In genomic region chr22:37080838-37081237, GRCh38 we compare ENCODE assay signal across 1 cellular context.
TF ChIP-seq lines count a peak whose summit lies in the region.

No MANE protein-coding gene starts in this region.

TF ChIP-seq in IMR-90, 13 proteins besides CTCF, POLR2A, EP300 and RAD21:
- TF ChIP-seq CEBPB (IDR thresholded peaks at IDR 0.05; ENCODE audit: low read depth, low read length) (no peak), MAZ (IDR thresholded peaks at IDR 0.05; ENCODE audit: borderline replicate concordance, low read depth, low read length) (no peak), USF2 (IDR thresholded peaks at IDR 0.05; ENCODE audit: low read depth, low read length) (no peak), BHLHE40 (IDR thresholded peaks at IDR 0.05; ENCODE audit: low read depth, low read length) (no peak), SMC3 (IDR thresholded peaks at IDR 0.05; ENCODE audit: low read depth, low read length) (no peak), NFE2L2 (IDR thresholded peaks at IDR 0.05; ENCODE audit: low read depth, low read length) (no peak), FOS (IDR thresholded peaks at IDR 0.05; ENCODE audit: low read depth, low read length) (no peak), RFX5 (IDR thresholded peaks at IDR 0.05; ENCODE audit: low read depth, low read length) (no peak), MXI1 (IDR thresholded peaks at IDR 0.05; ENCODE audit: borderline replicate concordance, low read depth, low read length) (no peak), ELK1 (IDR thresholded peaks at IDR 0.05; ENCODE audit: borderline replicate concordance, low read depth, low read length) (no peak), RCOR1 (IDR thresholded peaks at IDR 0.05; ENCODE audit: insufficient replicate concordance, low read length) (no peak), CHD1 (IDR thresholded peaks at IDR 0.05; ENCODE audit: low read depth, low read length) (no peak), MAFK (IDR thresholded peaks at IDR 0.05; ENCODE audit: low read depth, low read length) (no peak)
